Comparison of ENCODE assay signal across 19 cellular contexts in genomic region chr12:104479141-104479662, GRCh38. TPM values are rescaled to one million over a fixed set of nuclear protein-coding genes. Genes with fewer than 3 reads are reported as not detected.
DNase-seq lines count a peak whose midpoint lies in the region; ATAC-seq and TF ChIP-seq lines count a peak whose summit lies in the region.
"Had no signal": no experiment of that assay in that cellular context is flagged by ENCODE, and none has a peak within 500 bp of the region (broad histone marks: within the 10 kb centered on the region; RNA-seq: fewer than 3 reads in every experiment).

No MANE protein-coding gene starts in this region.

- peaks cover 80% of the 10 kb centered on the region for H3K4me1 Mint-ChIP-seq in activated CD4-positive, alpha-beta T cell treated with anti-CD3 and anti-CD28 coated beads for 36 hours
- peaks cover 76% of the 10 kb centered on the region for H3K4me1 Mint-ChIP-seq in stimulated activated memory B cell treated with anti-CD40 and anti-IgM and Interleukin-4, amounts not matched to agents 10 μg/mL and 1 μg/mL and 100 μg/mL, for 72 hours

- no peak for ATAC-seq in activated CD4-positive, alpha-beta T cell treated with anti-CD3 and anti-CD28 coated beads for 36 hours
- ATAC-seq in stimulated activated memory B cell treated with anti-CD40 and anti-IgM and Interleukin-4, amounts not matched to agents 10 μg/mL and 1 μg/mL and 100 μg/mL, for 72 hours, result no peak
- ATAC-seq in HG03095 (IDR thresholded peaks at IDR 0.05; ENCODE audit: unreplicated experiment), result no peak

- POLR2A ChIA-PET in activated CD4-positive, alpha-beta T cell treated with anti-CD3 and anti-CD28 coated beads for 36 hours (lab: Charles Lee), result no interaction called here
- POLR2A ChIA-PET in PC-9 (lab: Charles Lee; ENCODE audit: unreplicated experiment), result no interaction called here

- H3K79me2 ChIP-seq in PC-9 (ENCODE audit: low read depth) (peaks cover 92% of the 10 kb centered on the region), Karpas-422 (ENCODE audit: low read length) (no peaks in the 10 kb centered on the region)
- H3K79me2 ChIP-seq: hepatocyte had no signal

- H3K9me3 ChIP-seq in PC-9 (ENCODE audit: insufficient read depth, low read depth) (no peaks in the 10 kb centered on the region), colonic mucosa (no peaks in the 10 kb centered on the region), Karpas-422 (ENCODE audit: low read length) (no peaks in the 10 kb centered on the region)
- H3K9me3 ChIP-seq: left lung, sigmoid colon had no signal

- H3K4me3 ChIP-seq in PC-9 (no peak overlapping the region), colonic mucosa (no peak overlapping the region), Karpas-422 (ENCODE audit: low read length) (no peak overlapping the region)
- H3K4me3 ChIP-seq: esophagus muscularis mucosa, hepatocyte, neural progenitor cell, sigmoid colon had no signal

- H3K27me3 ChIP-seq in PC-9 (ENCODE audit: insufficient read depth, low read depth) (no peaks in the 10 kb centered on the region), colonic mucosa (no peaks in the 10 kb centered on the region), Karpas-422 (ENCODE audit: low read length) (no peaks in the 10 kb centered on the region)
- H3K27me3 ChIP-seq: esophagus muscularis mucosa, hepatocyte, left lung, neural progenitor cell, sigmoid colon had no signal

- no peak for DNase-seq in activated CD4-positive, alpha-beta T cell treated with anti-CD3 and anti-CD28 coated beads for 36 hours
- no peak for DNase-seq in activated CD4-positive, alpha-beta T cell treated with anti-CD3 and anti-CD28 coated beads for 48 hours
- DNase-seq in PC-9 (no peak), colonic mucosa (no peak), Karpas-422 (no peak), dermis blood vessel endothelial cell (no peak)
- DNase-seq: activated CD4-positive, alpha-beta T cell treated with anti-CD3 and anti-CD28 coated beads for 1 hour; activated gamma-delta T cell treated with Interleukin-2 at 50 U/mL for 16 hours; Calu3; cerebellar nuclear complex; left lung; NCI-H1092; sigmoid colon; SW 1271 had no signal

- no peaks in the 10 kb centered on the region for H3K27me3 Mint-ChIP-seq in activated CD4-positive, alpha-beta T cell treated with anti-CD3 and anti-CD28 coated beads for 36 hours
- H3K27me3 Mint-ChIP-seq in stimulated activated memory B cell treated with anti-CD40 and anti-IgM and Interleukin-4, amounts not matched to agents 10 μg/mL and 1 μg/mL and 100 μg/mL, for 72 hours, result no peaks in the 10 kb centered on the region

- H3K4me1 ChIP-seq in PC-9 (replicated peaks; ENCODE audit: insufficient read depth), result peaks cover 25% of the 10 kb centered on the region
- no peaks in the 10 kb centered on the region for H3K4me1 ChIP-seq in colonic mucosa
- H3K4me1 ChIP-seq in Karpas-422 (ENCODE audit: low read length), result peaks cover 12% of the 10 kb centered on the region
- H3K4me1 ChIP-seq: sigmoid colon had no signal

- peak overlapping the region; percentile 70 for H3K4me3 Mint-ChIP-seq in activated CD4-positive, alpha-beta T cell treated with anti-CD3 and anti-CD28 coated beads for 36 hours
- no peak overlapping the region for H3K4me3 Mint-ChIP-seq in stimulated activated memory B cell treated with anti-CD40 and anti-IgM and Interleukin-4, amounts not matched to agents 10 μg/mL and 1 μg/mL and 100 μg/mL, for 72 hours
- H3K4me3 Mint-ChIP-seq: neural progenitor cell had no signal

- BruUV-seq in PC-9 (replicated peaks; lab: Mats Ljungman, UMichigan), result no TSS peak

- peaks cover 13% of the 10 kb centered on the region for H4K20me1 ChIP-seq in PC-9 (ENCODE audit: insufficient read depth)
- H4K20me1 ChIP-seq in Karpas-422 (ENCODE audit: insufficient read depth, low read depth, low read length), result no peaks in the 10 kb centered on the region

- H3K9ac ChIP-seq in colonic mucosa (ENCODE audit: low read depth in 2 of 2, low read length in 2 of 2) (no peak overlapping the region), Karpas-422 (ENCODE audit: low read length) (no peak overlapping the region)
- H3K9ac ChIP-seq: neural progenitor cell had no signal

- H3K4me2 ChIP-seq in PC-9, result no peak overlapping the region
- H3K4me2 ChIP-seq in Karpas-422 (ENCODE audit: low read depth, low read length, poor library complexity, severe bottlenecking), result no peak overlapping the region
- H3K4me2 ChIP-seq: hepatocyte, neural progenitor cell had no signal

- peaks cover 22% of the 10 kb centered on the region for H3K36me3 Mint-ChIP-seq in activated CD4-positive, alpha-beta T cell treated with anti-CD3 and anti-CD28 coated beads for 36 hours (ENCODE audit: low read depth)
- H3K36me3 Mint-ChIP-seq in stimulated activated memory B cell treated with anti-CD40 and anti-IgM and Interleukin-4, amounts not matched to agents 10 μg/mL and 1 μg/mL and 100 μg/mL, for 72 hours, result peaks cover 42% of the 10 kb centered on the region

- TF ChIP-seq CTCF in PC-9 (conservative IDR thresholded peaks at IDR 0.05) (no peak), colonic mucosa (IDR thresholded peaks at IDR 0.05) (no peak)

- H2AFZ ChIP-seq in PC-9 (no peak overlapping the region), Karpas-422 (ENCODE audit: low read length) (no peak overlapping the region)
- H2AFZ ChIP-seq: hepatocyte, neural progenitor cell had no signal

- H3F3A ChIP-seq in PC-9 (ENCODE audit: insufficient read depth, low read depth), result peaks cover 30% of the 10 kb centered on the region

- CTCF ChIA-PET in activated CD4-positive, alpha-beta T cell treated with anti-CD3 and anti-CD28 coated beads for 36 hours (lab: Charles Lee), result interaction anchor here (1.2 to 2.7 kb wide), 3 partner anchors 15 to 125 kb away, joined by 4 to 19 read pairs (median 6); no protein-coding TSS in a partner anchor
- CTCF ChIA-PET in PC-9 (lab: Charles Lee), result no interaction called here

- H3K9me2 ChIP-seq in PC-9 (ENCODE audit: insufficient read depth) (no peaks in the 10 kb centered on the region), Karpas-422 (replicated peaks; ENCODE audit: insufficient read depth, low read length) (no peaks in the 10 kb centered on the region)

- H3K27ac Mint-ChIP-seq in activated CD4-positive, alpha-beta T cell treated with anti-CD3 and anti-CD28 coated beads for 36 hours, result peak overlapping the region; percentile 96
- H3K27ac Mint-ChIP-seq in stimulated activated memory B cell treated with anti-CD40 and anti-IgM and Interleukin-4, amounts not matched to agents 10 μg/mL and 1 μg/mL and 100 μg/mL, for 72 hours, result peak overlapping the region; percentile 95
- H3K27ac Mint-ChIP-seq: neural progenitor cell had no signal

- H3K27ac ChIP-seq in PC-9, result 0 out of 2 replicates have a peak overlapping the region, but pooled peaks have one; percentile 27
- H3K27ac ChIP-seq in colonic mucosa, result peak overlapping the region; percentile 60
- H3K27ac ChIP-seq in Karpas-422 (ENCODE audit: low read length), result no peak overlapping the region
- H3K27ac ChIP-seq: esophagus muscularis mucosa, hepatocyte, neural progenitor cell, sigmoid colon had no signal

- no peaks in the 10 kb centered on the region for H3K9me3 Mint-ChIP-seq in activated CD4-positive, alpha-beta T cell treated with anti-CD3 and anti-CD28 coated beads for 36 hours (ENCODE audit: low read depth)
- H3K9me3 Mint-ChIP-seq in stimulated activated memory B cell treated with anti-CD40 and anti-IgM and Interleukin-4, amounts not matched to agents 10 μg/mL and 1 μg/mL and 100 μg/mL, for 72 hours, result peaks cover 3% of the 10 kb centered on the region

- H3K36me3 ChIP-seq in PC-9 (ENCODE audit: low read depth) (peaks cover 31% of the 10 kb centered on the region), colonic mucosa (no peaks in the 10 kb centered on the region), Karpas-422 (ENCODE audit: insufficient read depth, low read length) (no peaks in the 10 kb centered on the region)
- H3K36me3 ChIP-seq: esophagus muscularis mucosa, left lung, neural progenitor cell, sigmoid colon had no signal

- intact Hi-C loops in activated CD4-positive, alpha-beta T cell treated with anti-CD3 and anti-CD28 coated beads for 36 hours (cut with DNase I, micrococcal nuclease), result no loop called here
- intact Hi-C loops in PC-9 (cut with micrococcal nuclease; ENCODE audit: unreplicated experiment) (no loop called here), colonic mucosa (cut with DNase I) (no loop called here)

RNA-seq across cellular contexts. Expression of gene CHST11, which starts 22.5 kb away (rescaled TPM):
- total RNA-seq in activated CD4-positive, alpha-beta T cell treated with anti-CD3 and anti-CD28 coated beads for 36 hours, result 10 to 100 TPM; 33.3 to 33.6 TPM
- total RNA-seq in PC-9 (2021) (39.9 and 52.2 TPM in 2 replicates), colonic mucosa (1 to 10 TPM; 2.9 to 4.9 TPM), dermis blood vessel endothelial cell (7.6 and 10.0 TPM in 2 replicates)
- not detected in 2 replicates for total RNA-seq in Karpas-422 (2014; rRNA removed; shearing (Covaris generic); ENCODE audit: low replicate concordance)
